Comparison of ENCODE assay signal across 1 cellular context in the genomic region with DNA sequence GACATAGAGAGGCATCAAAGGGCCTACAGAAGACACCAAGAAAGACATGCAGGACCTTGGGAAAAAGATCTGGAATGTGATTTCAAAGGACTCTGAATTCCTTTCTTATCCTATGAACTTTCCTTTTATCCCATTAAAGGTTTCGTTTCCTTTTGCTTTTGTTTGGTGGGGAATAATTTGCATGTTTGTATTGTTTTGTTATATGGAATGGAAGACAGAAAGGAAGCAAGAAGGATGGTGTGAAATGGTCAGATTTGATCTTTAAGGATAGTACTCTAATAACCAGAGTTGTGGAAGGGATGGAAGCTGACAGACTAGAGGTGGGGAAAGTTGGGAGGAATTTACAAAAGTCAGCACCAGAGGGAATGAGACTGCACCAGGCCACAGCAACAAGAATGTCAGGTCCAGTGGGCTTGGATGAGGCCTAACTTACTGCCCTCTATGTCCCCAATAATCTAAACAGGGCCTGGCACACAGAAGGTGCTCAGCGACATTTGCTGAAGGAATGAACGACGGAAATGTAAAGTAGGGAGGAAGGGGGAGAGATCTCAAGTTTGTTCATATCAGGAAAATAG.
TF ChIP-seq lines count a peak whose summit lies in the region.

No MANE protein-coding gene starts in this region.

TF ChIP-seq in K562, 482 proteins besides CTCF, POLR2A, EP300 and RAD21 (continued from another document):
- TF ChIP-seq ZNF592 (IDR thresholded peaks at IDR 0.05) (peak; percentile 50; the same call in 1 of the 2 replicates), SMARCB1 (IDR thresholded peaks at IDR 0.05; ENCODE audit: insufficient read length, low read depth) (no peak), ELK1 (CRISPR knock-in tag; IDR thresholded peaks at IDR 0.05) (no peak), CAMTA2 (CRISPR knock-in tag; conservative IDR thresholded peaks at IDR 0.05) (no peak), SAFB2 (IDR thresholded peaks at IDR 0.05; ENCODE audit: borderline replicate concordance, low read depth, low read length, severe bottlenecking) (no peak), TAF7 (tag; IDR thresholded peaks at IDR 0.05) (no peak), STAT5A (IDR thresholded peaks at IDR 0.05; ENCODE audit: borderline replicate concordance, low read length) (no peak), ZNF583 (CRISPR knock-in tag; IDR thresholded peaks at IDR 0.05) (no peak), BDP1 (IDR thresholded peaks at IDR 0.05; ENCODE audit: insufficient read depth, insufficient read length) (no peak), NR4A1 (CRISPR knock-in tag; IDR thresholded peaks at IDR 0.05) (no peak), NR4A1 (tag; IDR thresholded peaks at IDR 0.05) (0 out of 2 replicates have a peak, but pooled peaks have one; percentile 33), AFF4 (CRISPR knock-in tag; IDR thresholded peaks at IDR 0.05) (no peak), ZC3H8 (IDR thresholded peaks at IDR 0.05) (no peak), MITF (IDR thresholded peaks at IDR 0.05) (no peak), CSDE1 (IDR thresholded peaks at IDR 0.05) (no peak), EP400 (IDR thresholded peaks at IDR 0.05) (no peak), PATZ1 (CRISPR knock-in tag; IDR thresholded peaks at IDR 0.05; ENCODE audit: borderline replicate concordance) (no peak), NR3C1 (CRISPR knock-in tag; IDR thresholded peaks at IDR 0.05) (no peak), PHB (CRISPR knock-in tag; IDR thresholded peaks at IDR 0.05) (no peak), ZNF740 (CRISPR knock-in tag; IDR thresholded peaks at IDR 0.05) (no peak), ZNF740 (tag; IDR thresholded peaks at IDR 0.05) (0 out of 4 replicates have a peak, but pooled peaks of 1 of the 2 experiments have one; percentile 48), ILF3 (IDR thresholded peaks at IDR 0.05; ENCODE audit: borderline replicate concordance) (no peak), RB1 (IDR thresholded peaks at IDR 0.05; ENCODE audit: low read depth) (no peak), ZNF175 (CRISPR knock-in tag; IDR thresholded peaks at IDR 0.05; ENCODE audit: low read depth) (peak; percentile 38; the same call in 1 of the 2 replicates), GTF2B (IDR thresholded peaks at IDR 0.05; ENCODE audit: extremely low read depth, insufficient read length) (no peak), GTF2F1 (IDR thresholded peaks at IDR 0.05; ENCODE audit: low read depth, low read length) (no peak), PRPF4 (IDR thresholded peaks at IDR 0.05; ENCODE audit: insufficient read depth, low read depth, low read length, poor library complexity, severe bottlenecking) (no peak), ZFX (CRISPR knock-in tag; IDR thresholded peaks at IDR 0.05) (0 out of 2 replicates have a peak, but pooled peaks have one; percentile 27), FOXP1 (CRISPR knock-in tag; IDR thresholded peaks at IDR 0.05) (no peak), MED1 (CRISPR knock-in tag; IDR thresholded peaks at IDR 0.05; ENCODE audit: borderline replicate concordance) (no peak), NR2C2 (CRISPR knock-in tag; IDR thresholded peaks at IDR 0.05) (no peak), NR2C2 (tag; IDR thresholded peaks at IDR 0.05) (0 out of 2 replicates have a peak, but pooled peaks have one; percentile 20), JUNB (CRISPR knock-in tag; conservative IDR thresholded peaks at IDR 0.05) (no peak)
- TF ChIP-seq, protein P1, sequence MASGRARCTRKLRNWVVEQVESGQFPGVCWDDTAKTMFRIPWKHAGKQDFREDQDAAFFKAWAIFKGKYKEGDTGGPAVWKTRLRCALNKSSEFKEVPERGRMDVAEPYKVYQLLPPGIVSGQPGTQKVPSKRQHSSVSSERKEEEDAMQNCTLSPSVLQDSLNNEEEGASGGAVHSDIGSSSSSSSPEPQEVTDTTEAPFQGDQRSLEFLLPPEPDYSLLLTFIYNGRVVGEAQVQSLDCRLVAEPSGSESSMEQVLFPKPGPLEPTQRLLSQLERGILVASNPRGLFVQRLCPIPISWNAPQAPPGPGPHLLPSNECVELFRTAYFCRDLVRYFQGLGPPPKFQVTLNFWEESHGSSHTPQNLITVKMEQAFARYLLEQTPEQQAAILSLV (tag; IDR thresholded peaks at IDR 0.05), result 0 out of 2 replicates have a peak, but pooled peaks have one; percentile 4
- TF ChIP-seq, protein P2, sequence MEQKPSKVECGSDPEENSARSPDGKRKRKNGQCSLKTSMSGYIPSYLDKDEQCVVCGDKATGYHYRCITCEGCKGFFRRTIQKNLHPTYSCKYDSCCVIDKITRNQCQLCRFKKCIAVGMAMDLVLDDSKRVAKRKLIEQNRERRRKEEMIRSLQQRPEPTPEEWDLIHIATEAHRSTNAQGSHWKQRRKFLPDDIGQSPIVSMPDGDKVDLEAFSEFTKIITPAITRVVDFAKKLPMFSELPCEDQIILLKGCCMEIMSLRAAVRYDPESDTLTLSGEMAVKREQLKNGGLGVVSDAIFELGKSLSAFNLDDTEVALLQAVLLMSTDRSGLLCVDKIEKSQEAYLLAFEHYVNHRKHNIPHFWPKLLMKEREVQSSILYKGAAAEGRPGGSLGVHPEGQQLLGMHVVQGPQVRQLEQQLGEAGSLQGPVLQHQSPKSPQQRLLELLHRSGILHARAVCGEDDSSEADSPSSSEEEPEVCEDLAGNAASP (IDR thresholded peaks at IDR 0.05), result no peak
- TF ChIP-seq, protein P3, sequence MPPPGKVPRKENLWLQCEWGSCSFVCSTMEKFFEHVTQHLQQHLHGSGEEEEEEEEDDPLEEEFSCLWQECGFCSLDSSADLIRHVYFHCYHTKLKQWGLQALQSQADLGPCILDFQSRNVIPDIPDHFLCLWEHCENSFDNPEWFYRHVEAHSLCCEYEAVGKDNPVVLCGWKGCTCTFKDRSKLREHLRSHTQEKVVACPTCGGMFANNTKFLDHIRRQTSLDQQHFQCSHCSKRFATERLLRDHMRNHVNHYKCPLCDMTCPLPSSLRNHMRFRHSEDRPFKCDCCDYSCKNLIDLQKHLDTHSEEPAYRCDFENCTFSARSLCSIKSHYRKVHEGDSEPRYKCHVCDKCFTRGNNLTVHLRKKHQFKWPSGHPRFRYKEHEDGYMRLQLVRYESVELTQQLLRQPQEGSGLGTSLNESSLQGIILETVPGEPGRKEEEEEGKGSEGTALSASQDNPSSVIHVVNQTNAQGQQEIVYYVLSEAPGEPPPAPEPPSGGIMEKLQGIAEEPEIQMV (tag; conservative IDR thresholded peaks at IDR 0.05; ENCODE audit: low read depth), result 0 out of 2 replicates have a peak, but pooled peaks have one; percentile 3
